ENCODE assay signal across 8 cellular contexts in the genomic region with DNA sequence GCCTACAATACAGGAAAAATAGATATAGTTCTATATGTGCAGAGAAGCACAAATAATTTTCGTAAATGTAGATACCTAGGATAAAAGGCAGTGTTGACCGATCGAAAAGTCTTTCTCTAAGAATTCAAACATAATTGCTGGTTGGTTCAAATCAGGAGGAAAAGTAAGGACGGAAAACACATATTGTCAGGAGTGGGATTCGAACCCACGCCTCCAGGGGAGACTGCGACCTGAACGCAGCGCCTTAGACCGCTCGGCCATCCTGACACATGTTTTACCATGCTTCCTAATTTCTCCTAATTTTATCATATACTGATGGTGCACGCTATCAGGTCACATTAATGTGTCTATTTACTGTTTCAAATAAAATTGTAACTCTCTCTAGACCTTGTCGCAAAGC. TPM values are rescaled to one million over a fixed set of nuclear protein-coding genes. Genes with fewer than 3 reads are reported as not detected.
DNase-seq lines count a peak whose midpoint lies in the region; ATAC-seq and TF ChIP-seq lines count a peak whose summit lies in the region.
"Not testable (repeated sequence)": the region's sequence is repeated elsewhere in the genome, so short reads cannot be mapped to it uniquely, and the experiment has no call there.

No MANE protein-coding gene starts in this region.

- H3K9me3 Mint-ChIP-seq in CD8-positive, alpha-beta T cell; memory B cell: not testable (repeated sequence)

- peak overlapping the region; percentile 73 for H3K27ac ChIP-seq in CD8-positive, alpha-beta T cell (ENCODE audit: low read depth, low read length)
- peak overlapping the region; percentile 66 to 90 (median 76) for H3K27ac ChIP-seq in Peyer's patch

- peak overlapping the region; percentile 96 for H3K4me3 Mint-ChIP-seq in CD8-positive, alpha-beta T cell
- H3K4me3 Mint-ChIP-seq in memory B cell, result peak overlapping the region; percentile 89

- POLR2A ChIA-PET in CD8-positive, alpha-beta T cell (lab: Charles Lee), result interaction anchor here (1.2 to 2.8 kb wide), 3 partner anchors 9 to 196 kb away, joined by 3 to 14 read pairs (median 7); no protein-coding TSS in a partner anchor

- H3K27me3 ChIP-seq in CD8-positive, alpha-beta T cell (ENCODE audit: insufficient read depth, low read length); Peyer's patch; endocrine pancreas (ENCODE audit: control insufficient read depth, insufficient read depth, low read length): not testable (repeated sequence)

- CTCF ChIA-PET in CD8-positive, alpha-beta T cell (lab: Charles Lee), result not testable (repeated sequence)

- H3K27ac Mint-ChIP-seq in CD8-positive, alpha-beta T cell, result peak overlapping the region; percentile 95
- H3K27ac Mint-ChIP-seq in memory B cell, result peak overlapping the region; percentile 99

- H3K36me3 ChIP-seq in CD8-positive, alpha-beta T cell (ENCODE audit: insufficient read depth, low read length); Peyer's patch; endocrine pancreas (ENCODE audit: control insufficient read depth, insufficient read depth, low read length): not testable (repeated sequence)

- not testable (repeated sequence) for H3K4me1 ChIP-seq in CD8-positive, alpha-beta T cell (ENCODE audit: insufficient read depth, low read length); Peyer's patch; endocrine pancreas (ENCODE audit: control insufficient read depth, insufficient read depth, low read length)

- in situ Hi-C loops in KBM-7 (cut with MboI; ENCODE audit: low pct_unique_long_range_greater_than_20kb, low sequenced_read_pairs), result not testable (repeated sequence)

- not testable (repeated sequence) for TF ChIP-seq POLR2A in Peyer's patch (IDR thresholded peaks at IDR 0.05)

- TF ChIP-seq CTCF in CD8-positive, alpha-beta T cell (IDR thresholded peaks at IDR 0.05); Peyer's patch (IDR thresholded peaks at IDR 0.05): not testable (repeated sequence)

- not testable (repeated sequence) for H3K9me3 ChIP-seq in CD8-positive, alpha-beta T cell (ENCODE audit: low read length); Peyer's patch; endocrine pancreas (ENCODE audit: control insufficient read depth, low read length)

- DNase-seq in CD8-positive, alpha-beta T cell, result peak; percentile 37 to 78 (median 65)
- DNase-seq in KBM-7 (peak; percentile 83), Peyer's patch (peak in 2 of 3 donors; percentile 48 to 76), activated T-cell treated with anti-CD3 and anti-CD28 coated beads for 24 hours (ENCODE audit: low read depth) (peak; percentile 82), memory B cell (ENCODE audit: low spot score in 2 of 2) (peak; percentile 55 to 65)
- peak; percentile 75 to 76 for DNase-seq in stimulated activated CD4-positive, alpha-beta T cell treated with anti-CD3 and anti-CD28 coated beads, Interleukin-4, amount 100 ng/mL, for 4 hours

- not testable (repeated sequence) for H3K9ac ChIP-seq in endocrine pancreas (ENCODE audit: control insufficient read depth, insufficient read depth, low read length)

- peak overlapping the region; percentile 94 for H3K4me3 ChIP-seq in CD8-positive, alpha-beta T cell (ENCODE audit: low read depth, low read length)
- H3K4me3 ChIP-seq in Peyer's patch (peak overlapping the region; percentile 47 to 63 (median 57)), endocrine pancreas (ENCODE audit: control insufficient read depth, insufficient read depth, low read length) (peak overlapping the region; percentile 64)

- not testable (repeated sequence) for H3K36me3 Mint-ChIP-seq in CD8-positive, alpha-beta T cell; memory B cell

- intact Hi-C loops in CD8-positive, alpha-beta T cell (cut with DNase I, micrococcal nuclease), result loop anchor here (2.0 to 5.0 kb wide), 4 partner anchors 81 to 318 kb away; no protein-coding TSS in a partner anchor

- peaks cover 14% of the 10 kb centered on the region for H3K4me1 Mint-ChIP-seq in CD8-positive, alpha-beta T cell (ENCODE audit: low read depth)
- not testable (repeated sequence) for H3K4me1 Mint-ChIP-seq in memory B cell

- peak; percentile 32 for ATAC-seq in CD8-positive, alpha-beta T cell
- peak; percentile 44 for ATAC-seq in GM21528 (IDR thresholded peaks at IDR 0.05; ENCODE audit: low FRiP score, unreplicated experiment)
- peak; percentile 42 for ATAC-seq in memory B cell (ENCODE audit: low read depth)

- H3K27me3 Mint-ChIP-seq in CD8-positive, alpha-beta T cell (ENCODE audit: low read depth); memory B cell: not testable (repeated sequence)

RNA-seq across cellular contexts. Expression of gene HSPA6, which starts 5.8 kb away (rescaled TPM):
- total RNA-seq in CD8-positive, alpha-beta T cell, result under 1 TPM; 0.17 to 0.30 TPM
- total RNA-seq in Peyer's patch, result 1 to 10 TPM in 2 of 4 donors, under 1 TPM in 2; 0.35 to 5.8 (median 0.91) TPM

RNA-seq across cellular contexts. Expression of gene FCGR3A, which starts 19.5 kb away (rescaled TPM):
- under 1 TPM; 0.98 to 1.00 TPM for total RNA-seq in CD8-positive, alpha-beta T cell
- total RNA-seq in Peyer's patch, result 1 to 10 TPM in 1 of 4 donors, under 1 TPM in 1, not detected in 2; 0.53 to 2.8 TPM

RNA-seq across cellular contexts. Expression of gene FCGR2A, which starts 24.9 kb away (rescaled TPM):
- under 1 TPM; 0.31 to 0.46 TPM for total RNA-seq in CD8-positive, alpha-beta T cell
- 10 to 100 TPM in 1 of 4 donors, 1 to 10 TPM in 3; 3.3 to 14.3 (median 5.9) TPM for total RNA-seq in Peyer's patch

Comparison
In these comparisons a context has a peak if more than half of its experiments do, and no peak if none do; other contexts are left out.
1. Peak in every context shown above with its lines: DNase-seq, ATAC-seq, H3K4me3 ChIP-seq and H3K27ac ChIP-seq.